In genomic region chr11:66311965-66312548, GRCh38 we compare ENCODE assay signal across 8 cellular contexts. TPM values are rescaled to one million over a fixed set of nuclear protein-coding genes. Genes with fewer than 3 reads are reported as not detected.
DNase-seq lines count a peak whose midpoint lies in the region; ATAC-seq and TF ChIP-seq lines count a peak whose summit lies in the region.

No MANE protein-coding gene starts in this region.

- no peaks in the 10 kb centered on the region for H3K27me3 Mint-ChIP-seq in central memory CD8-positive, alpha-beta T cell

- DNase-seq in AG09319 (ENCODE audit: extremely low read depth, low read depth) (peak; percentile 77), NCI-H226 (peak; percentile 90), kidney epithelial cell (ENCODE audit: low read depth) (peak; percentile 68)
- peak; percentile 96 for DNase-seq in activated CD4-positive, CD25-positive, alpha-beta regulatory T cell treated with anti-CD3 and anti-CD28 coated beads, Interleukin-2, amount 50 U/mL, for 16 hours (ENCODE audit: low read depth, low spot score)
- peak; percentile 99 for DNase-seq in central memory CD8-positive, alpha-beta T cell (ENCODE audit: low spot score in 2 of 2)
- peak; percentile 90 to 96 for DNase-seq in stimulated activated CD4-positive, alpha-beta T cell treated with anti-CD3 and anti-CD28 coated beads, Interleukin-15, amount 100 ng/mL, for 1 hour (ENCODE audit: low read depth in 1 of 2, low spot score in 1 of 2)

- no peaks in the 10 kb centered on the region for H3K36me3 ChIP-seq in kidney epithelial cell (ENCODE audit: control insufficient read depth, insufficient read depth, low read length)

- H3K4me3 ChIP-seq in kidney epithelial cell (ENCODE audit: low read depth, low read length): peak overlapping the region; percentile 61

- ATAC-seq in GM19025 (IDR thresholded peaks at IDR 0.05; ENCODE audit: low read depth, unreplicated experiment): peak; percentile 75
- ATAC-seq in HG03280 (IDR thresholded peaks at IDR 0.05; ENCODE audit: unreplicated experiment): peak; percentile 72
- peak; percentile 73 for ATAC-seq in central memory CD8-positive, alpha-beta T cell (replicated peaks; ENCODE audit: extremely low read depth, poor library complexity, severe bottlenecking)

- peaks cover 17% of the 10 kb centered on the region for H3K36me3 Mint-ChIP-seq in central memory CD8-positive, alpha-beta T cell (ENCODE audit: insufficient read depth)

- H3K4me3 Mint-ChIP-seq in central memory CD8-positive, alpha-beta T cell: peak overlapping the region; percentile 79

- H3K27ac Mint-ChIP-seq in central memory CD8-positive, alpha-beta T cell (ENCODE audit: low read depth): peak overlapping the region; percentile 85

- peak; percentile 94 for TF ChIP-seq CTCF in AG09319 (IDR thresholded peaks at IDR 0.05; ENCODE audit: low read depth, low read length)
- TF ChIP-seq CTCF in kidney epithelial cell (IDR thresholded peaks at IDR 0.05; ENCODE audit: insufficient read depth, low read length, poor library complexity, severe bottlenecking): peak; percentile 95

- no peaks in the 10 kb centered on the region for H3K9me3 Mint-ChIP-seq in central memory CD8-positive, alpha-beta T cell

- H3K27me3 ChIP-seq in kidney epithelial cell (ENCODE audit: control insufficient read depth, insufficient read depth, low read length): peaks cover 2% of the 10 kb centered on the region

- H3K4me1 Mint-ChIP-seq in central memory CD8-positive, alpha-beta T cell: peaks cover 28% of the 10 kb centered on the region

RNA-seq across cellular contexts. Expression of gene CD248, which starts 4.8 kb away (rescaled TPM):
- total RNA-seq in kidney epithelial cell: 0.07 and 0.17 TPM in 2 replicates

RNA-seq across cellular contexts. Expression of gene TMEM151A, which starts 20.4 kb away (rescaled TPM):
- total RNA-seq in kidney epithelial cell: 0.08 TPM in 1 of 2 replicates, not detected in the other

RNA-seq across cellular contexts. Expression of gene YIF1A, which starts 23.1 kb away (rescaled TPM):
- 104 and 119 TPM in 2 replicates for total RNA-seq in kidney epithelial cell

RNA-seq across cellular contexts. Expression of gene RIN1, which starts 24.2 kb away (rescaled TPM):
- total RNA-seq in kidney epithelial cell: 3.1 and 3.8 TPM in 2 replicates

RNA-seq across cellular contexts. Expression of gene BRMS1, which starts 32.8 kb away (rescaled TPM):
- total RNA-seq in kidney epithelial cell: 84.9 and 86.5 TPM in 2 replicates

Comparison
In these comparisons a context has a peak if more than half of its experiments do, and no peak if none do; other contexts are left out.
1. Peak in every context shown above with its lines: DNase-seq, ATAC-seq and H3K4me3 ChIP-seq.